ENCODE assay signal across 28 cellular contexts in genomic region chr1:199780091-199780490, GRCh38.
"Had no signal": no experiment of that assay in that cellular context is flagged by ENCODE, and none has a peak within 500 bp of the region (broad histone marks: within the 10 kb centered on the region; RNA-seq: fewer than 3 reads in every experiment).

No MANE protein-coding gene starts in this region.

- H3K4me3 ChIP-seq: stomach, suprapubic skin, testis, thoracic aorta, thyroid gland, tibial artery, tibial nerve, transverse colon, upper lobe of left lung, upper lobe of right lung, uterus, vagina had no signal

- H3K27ac ChIP-seq: stomach, suprapubic skin, testis, thoracic aorta, thyroid gland, tibial artery, tibial nerve, transverse colon, upper lobe of left lung, upper lobe of right lung, uterus, vagina had no signal

- H3K36me3 Mint-ChIP-seq: stimulated activated effector memory CD8-positive, alpha-beta T cell treated with anti-CD3 and anti-CD28 coated beads, Interleukin-12 subunit alpha, Interleukin-12 subunit beta, amount 100 ng/mL, for 72 hours; stimulated activated memory B cell treated with anti-CD40 and anti-IgM and Interleukin-4, amounts not matched to agents 10 μg/mL and 1 μg/mL and 100 μg/mL, for 72 hours; stimulated activated naive B cell treated with anti-CD40 and anti-IgM and Interleukin-4, amounts not matched to agents 10 μg/mL and 1 μg/mL and 100 μg/mL, for 72 hours; type B pancreatic cell had no signal

- H3K27ac Mint-ChIP-seq: stimulated activated effector memory CD8-positive, alpha-beta T cell treated with anti-CD3 and anti-CD28 coated beads, Interleukin-12 subunit alpha, Interleukin-12 subunit beta, amount 100 ng/mL, for 72 hours; stimulated activated memory B cell treated with anti-CD40 and anti-IgM and Interleukin-4, amounts not matched to agents 10 μg/mL and 1 μg/mL and 100 μg/mL, for 72 hours; stimulated activated naive B cell treated with anti-CD40 and anti-IgM and Interleukin-4, amounts not matched to agents 10 μg/mL and 1 μg/mL and 100 μg/mL, for 72 hours; stimulated activated naive CD8-positive, alpha-beta T cell treated with anti-CD3 and anti-CD28 coated beads, Interleukin-15, amount 100 ng/mL, for 72 hours; stimulated activated naive CD8-positive, alpha-beta T cell treated with anti-CD3 and anti-CD28 coated beads, Interleukin-15, Interleukin-2, amounts not matched to agents 100 ng/mL and 50 ng/mL, for 24 hours; type B pancreatic cell had no signal

- H3K9me3 Mint-ChIP-seq: stimulated activated effector memory CD8-positive, alpha-beta T cell treated with anti-CD3 and anti-CD28 coated beads, Interleukin-12 subunit alpha, Interleukin-12 subunit beta, amount 100 ng/mL, for 72 hours; stimulated activated memory B cell treated with anti-CD40 and anti-IgM and Interleukin-4, amounts not matched to agents 10 μg/mL and 1 μg/mL and 100 μg/mL, for 72 hours; stimulated activated naive B cell treated with anti-CD40 and anti-IgM and Interleukin-4, amounts not matched to agents 10 μg/mL and 1 μg/mL and 100 μg/mL, for 72 hours; stimulated activated naive CD8-positive, alpha-beta T cell treated with anti-CD3 and anti-CD28 coated beads, Interleukin-15, amount 100 ng/mL, for 72 hours; stimulated activated naive CD8-positive, alpha-beta T cell treated with anti-CD3 and anti-CD28 coated beads, Interleukin-15, Interleukin-2, amounts not matched to agents 100 ng/mL and 50 ng/mL, for 24 hours; type B pancreatic cell had no signal

- H3K4me1 ChIP-seq: stomach, suprapubic skin, testis, tibial artery, tibial nerve, upper lobe of left lung, upper lobe of right lung, uterus, vagina had no signal

- H3K27me3 ChIP-seq: stomach, suprapubic skin, testis, thyroid gland, tibial artery, tibial nerve, transverse colon, upper lobe of left lung, upper lobe of right lung, uterus, vagina had no signal

- ATAC-seq: stimulated activated effector memory CD8-positive, alpha-beta T cell treated with anti-CD3 and anti-CD28 coated beads, Interleukin-12 subunit alpha, Interleukin-12 subunit beta, amount 100 ng/mL, for 72 hours; stimulated activated memory B cell treated with anti-CD40 and anti-IgM and Interleukin-4, amounts not matched to agents 10 μg/mL and 1 μg/mL and 100 μg/mL, for 72 hours; stimulated activated naive B cell treated with anti-CD40 and anti-IgM and Interleukin-4, amounts not matched to agents 10 μg/mL and 1 μg/mL and 100 μg/mL, for 72 hours; stimulated activated naive CD8-positive, alpha-beta T cell treated with anti-CD3 and anti-CD28 coated beads, Interleukin-15, amount 100 ng/mL, for 72 hours; stimulated activated naive CD8-positive, alpha-beta T cell treated with anti-CD3 and anti-CD28 coated beads, Interleukin-15, Interleukin-2, amounts not matched to agents 100 U/mL and 50 U/mL, for 24 hours; upper lobe of right lung had no signal

- DNase-seq: stimulated activated CD4-positive, alpha-beta T cell treated with anti-CD3 and anti-CD28 coated beads, Interleukin-2, amount 100 ng/mL, for 24 hours; stimulated activated CD4-positive, alpha-beta T cell treated with anti-CD3 and anti-CD28 coated beads, Interleukin-2, amount 100 ng/mL, for 48 hours; stimulated activated CD4-positive, alpha-beta T cell treated with anti-CD3 and anti-CD28 coated beads, Interleukin-4, amount 100 ng/mL, for 1 hour; stimulated activated CD4-positive, alpha-beta T cell treated with anti-CD3 and anti-CD28 coated beads, Interleukin-4, amount 100 ng/mL, for 24 hours; stimulated activated CD8-positive, alpha-beta memory T cell treated with anti-CD3 and anti-CD28 coated beads, Interleukin-4, amount 100 ng/mL, for 48 hours; stimulated activated naive B cell treated with anti-CD40 and anti-IgM and Interleukin-4, amounts not matched to agents 10 μg/mL and 1 μg/mL and 100 μg/mL, for 72 hours; stimulated activated naive CD4-positive, alpha-beta T cell; stimulated activated naive CD8-positive, alpha-beta T cell treated with anti-CD3 and anti-CD28 coated beads, Interleukin-15, amount 100 ng/mL, for 72 hours; stimulated activated naive CD8-positive, alpha-beta T cell treated with anti-CD3 and anti-CD28 coated beads, Interleukin-15, Interleukin-2, amounts not matched to agents 100 U/mL and 50 U/mL, for 24 hours; stomach; substantia nigra; testis; thyroid gland; tibial artery; transverse colon; trophoblast cell; upper lobe of left lung; upper lobe of right lung; uterus had no signal

- H3K9me3 ChIP-seq: stomach, suprapubic skin, testis, thoracic aorta, thyroid gland, tibial artery, tibial nerve, transverse colon, upper lobe of left lung, upper lobe of right lung, uterus, vagina had no signal

- H3K36me3 ChIP-seq: stomach, suprapubic skin, thoracic aorta, thyroid gland, tibial artery, tibial nerve, transverse colon, upper lobe of left lung, upper lobe of right lung, uterus, vagina had no signal

- FAIRE-seq: urothelium cell line had no signal
